8 cellular contexts compared by ENCODE assay signal in genomic region chr2:38602732-38603401, GRCh38.
DNase-seq lines count a peak whose midpoint lies in the region; ATAC-seq and TF ChIP-seq lines count a peak whose summit lies in the region.

Gene HNRNPLL (minus strand): TSS chr2:38602928. CDS start chr2:38602626, 302 bp downstream.

- ATAC-seq in HG03280 (IDR thresholded peaks at IDR 0.05; ENCODE audit: unreplicated experiment), result peak; percentile 80

- CTCF ChIA-PET in AG04449 (lab: Yijun Ruan, JAX), result interaction anchor here (0.8 to 12.3 kb wide), 24 partner anchors 8 to 157 kb away, joined by 3 to 147 read pairs (median 4); partner anchors contain the start of gene GALM

- POLR2A ChIA-PET in AG04449 (lab: Yijun Ruan, JAX), result interaction anchor here (0.6 to 4.5 kb wide), 5 partner anchors 14 to 148 kb away, joined by 3 to 46 read pairs (median 3); partner anchors contain the start of gene SRSF7

- peak within 1 kb of the TSS; percentile 84 for H3K4me3 ChIP-seq in AG04449 (ENCODE audit: low read depth, low read length)

- peak; percentile 17 for TF ChIP-seq CTCF in AG04449 (IDR thresholded peaks at IDR 0.05; ENCODE audit: insufficient read depth, low read length, missing control alignments)

- TF ChIP-seq POLR2A in GM18951 (IDR thresholded peaks at IDR 0.05; ENCODE audit: extremely low read depth, insufficient read depth, insufficient read length), result peak; percentile 51

- DNase-seq in AG04449 (ENCODE audit: low read depth, low spot score), result peak; percentile 77
- DNase-seq in NCI-H446 (lab: John Stamatoyannopoulos, UW), result peak; percentile 93 to 98
- DNase-seq in activated CD4-positive, CD25-positive, alpha-beta regulatory T cell treated with anti-CD3 and anti-CD28 coated beads, Interleukin-2, amount 50 U/mL, for 72 hours, result peak; percentile 95
- DNase-seq in cerebellar cortex (ENCODE audit: low spot score), result peak; percentile 95
- DNase-seq in iris pigment epithelial cell (ENCODE audit: low read depth), result peak; percentile 99
- DNase-seq in stimulated activated CD4-positive, alpha-beta T cell treated with anti-CD3 and anti-CD28 coated beads, Interleukin-12 subunit alpha, Interleukin-12 subunit beta, amount 100 ng/mL, for 24 hours (ENCODE audit: low read depth in 2 of 2), result peak; percentile 93 to 98

- in situ Hi-C loops in GM18951 (cut with MboI; ENCODE audit: low sequenced_read_pairs, unreplicated experiment), result loop anchor here (10.0 kb wide), 1 partner anchor 142 kb away; no protein-coding TSS in a partner anchor

Comparison
In these comparisons a context has a peak if more than half of its experiments do, and no peak if none do; other contexts are left out.
1. Peak in every context shown above with its lines: DNase-seq, ATAC-seq and H3K4me3 ChIP-seq.